In genomic region chr19:29967623-29968022, GRCh38 we compare ENCODE assay signal across 11 cellular contexts.
DNase-seq lines count a peak whose midpoint lies in the region; ATAC-seq and TF ChIP-seq lines count a peak whose summit lies in the region.
"Had no signal": no experiment of that assay in that cellular context is flagged by ENCODE, and none has a peak within 500 bp of the region (broad histone marks: within the 10 kb centered on the region; RNA-seq: fewer than 3 reads in every experiment).

No MANE protein-coding gene starts in this region.

- TF ChIP-seq CTCF in AG10803 (conservative IDR thresholded peaks at IDR 0.05; ENCODE audit: low read length) = no peak

- no peak overlapping the region for H3K4me3 ChIP-seq in AG10803 (ENCODE audit: low read length)

- ATAC-seq in HG03354 (IDR thresholded peaks at IDR 0.05; ENCODE audit: poor library complexity, severe bottlenecking, unreplicated experiment) (peak; percentile 47), GM19397 (IDR thresholded peaks at IDR 0.05; ENCODE audit: unreplicated experiment) (no peak)

- DNase-seq in AG10803 (ENCODE audit: low read depth) (peak; percentile 37), SKM-1 treated with dmso at 0.1 percent for 144 hours (lab: John Stamatoyannopoulos, UW; ENCODE audit: unreplicated experiment) (peak; percentile 41), foreskin melanocyte (peak; percentile 24), NCI-H1417 treated with DMSO at 0.1 percent for 48 hours (lab: John Stamatoyannopoulos, UW) (no peak), NCI-H1092 (lab: John Stamatoyannopoulos, UW) (no peak), AG08396 (ENCODE audit: low spot score) (no peak)
- DNase-seq: Calu3, retina, T-helper 9 cell had no signal

Comparison
In these comparisons a context has a peak if more than half of its experiments do, and no peak if none do; other contexts are left out.
1. DNase-seq: peak in AG10803 (single experiment), SKM-1 treated with dmso at 0.1 percent for 144 hours (single experiment) and foreskin melanocyte (single experiment); none in NCI-H1417 treated with DMSO at 0.1 percent for 48 hours (single experiment), NCI-H1092 (single experiment) and AG08396 (single experiment).